Comparison of ENCODE assay signal across 10 cellular contexts in the genomic region with DNA sequence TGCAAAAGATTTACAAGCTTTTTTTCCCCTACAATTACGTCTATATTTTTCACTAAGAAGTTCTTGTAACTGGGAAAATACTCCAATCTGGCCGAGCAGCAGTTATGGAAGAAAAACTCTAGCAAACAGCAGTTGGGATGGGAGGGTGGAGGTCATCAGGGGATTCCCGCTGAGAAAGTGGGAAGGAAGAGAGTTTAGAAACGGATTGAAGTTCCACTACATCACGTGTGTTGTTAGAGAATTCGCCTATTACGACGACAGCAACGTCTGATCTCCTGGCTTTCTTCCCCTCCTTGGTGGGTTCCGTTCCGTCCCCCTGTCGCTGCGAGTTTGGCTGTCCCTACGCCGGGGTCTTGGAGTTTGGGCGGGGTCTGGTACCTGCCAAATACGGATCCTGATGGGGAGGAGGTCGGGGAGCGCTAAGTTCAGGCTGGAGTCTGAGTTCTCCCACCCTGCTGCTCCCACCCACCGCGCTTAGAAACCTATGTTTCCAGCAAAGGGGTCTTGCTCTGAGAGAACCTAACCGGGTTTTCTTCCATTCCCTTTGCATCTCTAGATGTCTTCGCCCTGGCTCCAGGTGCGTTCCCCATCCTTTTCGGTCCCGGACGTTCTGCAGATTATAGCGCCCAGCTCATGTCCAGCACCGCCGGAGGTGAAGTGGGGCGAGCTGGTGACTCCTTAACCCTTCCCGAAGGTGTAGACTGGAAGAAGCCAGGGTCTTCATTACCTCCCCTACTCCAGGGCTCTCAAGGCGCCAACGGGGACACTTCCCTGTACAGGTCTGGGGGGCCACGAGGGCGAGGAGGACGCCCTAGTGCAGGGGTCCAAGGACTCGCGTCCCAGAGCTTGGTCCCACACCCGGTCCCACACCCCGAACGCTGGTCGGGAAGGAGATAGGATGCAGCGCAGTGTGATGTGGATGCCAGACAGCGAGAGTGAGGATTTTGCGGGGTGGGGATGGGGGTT. TPM values are rescaled to one million over a fixed set of nuclear protein-coding genes. Genes with fewer than 3 reads are reported as not detected.
DNase-seq lines count a peak whose midpoint lies in the region; ATAC-seq, FAIRE-seq and TF ChIP-seq lines count a peak whose summit lies in the region.
"Had no signal": no experiment of that assay in that cellular context is flagged by ENCODE, and none has a peak within 500 bp of the region (broad histone marks: within the 10 kb centered on the region; RNA-seq: fewer than 3 reads in every experiment).

No MANE protein-coding gene starts in this region.

- DNase-seq in ELF-1 (ENCODE audit: low read depth, low spot score) = peak; percentile 8
- DNase-seq in WTC11 (ENCODE audit: low spot score) = peak; percentile 46
- no peak for DNase-seq in foreskin keratinocyte
- DNase-seq in OCI-M2 (lab: John Stamatoyannopoulos, UW; ENCODE audit: unreplicated experiment) = no peak
- DNase-seq in small intestine = no peak
- DNase-seq in mucosa of gallbladder (ENCODE audit: low spot score) = no peak
- DNase-seq: activated CD4-positive, alpha-beta T cell treated with anti-CD3 and anti-CD28 coated beads for 4 hours; DND-41 had no signal

- POLR2A ChIA-PET in WTC11 (lab: Charles Lee) = no interaction called here

- 4 to 12% (median 6%) methylated on average over 46 of the region's 46 CpGs for WGBS in small intestine, 3 donors

- H3K27ac Mint-ChIP-seq in WTC11 = no peak overlapping the region

- H3K36me3 Mint-ChIP-seq in WTC11 = no peaks in the 10 kb centered on the region

- H3K4me1 Mint-ChIP-seq in WTC11 = peaks cover 17% of the 10 kb centered on the region

- H3K36me3 ChIP-seq in rectal smooth muscle tissue (ENCODE audit: control insufficient read depth, insufficient read depth, low read length) = no peaks in the 10 kb centered on the region
- no peaks in the 10 kb centered on the region for H3K36me3 ChIP-seq in small intestine (ENCODE audit: control insufficient read depth in 2 of 2, insufficient read depth in 2 of 2, low read length in 2 of 2)

- TF ChIP-seq CTCF in WTC11 (IDR thresholded peaks at IDR 0.05) (no peak), foreskin keratinocyte (conservative IDR thresholded peaks at IDR 0.05) (no peak)

- H3K9me3 ChIP-seq in small intestine (ENCODE audit: control insufficient read depth, low read depth) = no peaks in the 10 kb centered on the region

- no peaks in the 10 kb centered on the region for H3K9me3 Mint-ChIP-seq in WTC11

- H3K9ac ChIP-seq in rectal smooth muscle tissue (ENCODE audit: low read length) = no peak overlapping the region

- H3K27me3 ChIP-seq in foreskin keratinocyte (peaks cover 53% of the 10 kb centered on the region), rectal smooth muscle tissue (ENCODE audit: control insufficient read depth, insufficient read depth, low read length) (peaks cover 17% of the 10 kb centered on the region), small intestine (ENCODE audit: control insufficient read depth in 2 of 2, insufficient read depth in 2 of 2, low read length in 2 of 2) (peaks cover 2 to 16% of the 10 kb centered on the region in 2 donors)

- peak overlapping the region; percentile 82 for H3K4me3 Mint-ChIP-seq in WTC11

- H3K27ac ChIP-seq in foreskin keratinocyte (no peak overlapping the region), rectal smooth muscle tissue (ENCODE audit: low read depth, low read length) (no peak overlapping the region), small intestine (ENCODE audit: low read depth in 1 of 2, low read length in 1 of 2) (no peak overlapping the region)

- H3K4me3 ChIP-seq in rectal smooth muscle tissue (ENCODE audit: low read length) (peak overlapping the region; percentile 62), small intestine (ENCODE audit: low read depth in 1 of 2, low read length in 2 of 2) (no peak overlapping the region)

- FAIRE-seq in small intestine (lab: Jason Lieb, UNC) = no peak

- ATAC-seq in WTC11 (peak; percentile 40), foreskin keratinocyte (peak; percentile 37), HG03025 (IDR thresholded peaks at IDR 0.05; ENCODE audit: low FRiP score, unreplicated experiment) (no peak)

- peaks cover 94% of the 10 kb centered on the region for H3K27me3 Mint-ChIP-seq in WTC11 (ENCODE audit: low read depth)

- CTCF ChIA-PET in WTC11 (lab: Charles Lee) = no interaction called here

- no peaks in the 10 kb centered on the region for H3K4me1 ChIP-seq in foreskin keratinocyte
- H3K4me1 ChIP-seq in rectal smooth muscle tissue (ENCODE audit: control insufficient read depth, insufficient read depth, low read length) = no peaks in the 10 kb centered on the region
- H3K4me1 ChIP-seq in small intestine (ENCODE audit: control insufficient read depth in 2 of 2, insufficient read depth in 1 of 2, low read depth in 1 of 2, low read length in 1 of 2) = no peaks in the 10 kb centered on the region

TF ChIP-seq in WTC11, 78 proteins besides CTCF, POLR2A, EP300 and RAD21 (continues in another document):
- TF ChIP-seq, protein P1, sequence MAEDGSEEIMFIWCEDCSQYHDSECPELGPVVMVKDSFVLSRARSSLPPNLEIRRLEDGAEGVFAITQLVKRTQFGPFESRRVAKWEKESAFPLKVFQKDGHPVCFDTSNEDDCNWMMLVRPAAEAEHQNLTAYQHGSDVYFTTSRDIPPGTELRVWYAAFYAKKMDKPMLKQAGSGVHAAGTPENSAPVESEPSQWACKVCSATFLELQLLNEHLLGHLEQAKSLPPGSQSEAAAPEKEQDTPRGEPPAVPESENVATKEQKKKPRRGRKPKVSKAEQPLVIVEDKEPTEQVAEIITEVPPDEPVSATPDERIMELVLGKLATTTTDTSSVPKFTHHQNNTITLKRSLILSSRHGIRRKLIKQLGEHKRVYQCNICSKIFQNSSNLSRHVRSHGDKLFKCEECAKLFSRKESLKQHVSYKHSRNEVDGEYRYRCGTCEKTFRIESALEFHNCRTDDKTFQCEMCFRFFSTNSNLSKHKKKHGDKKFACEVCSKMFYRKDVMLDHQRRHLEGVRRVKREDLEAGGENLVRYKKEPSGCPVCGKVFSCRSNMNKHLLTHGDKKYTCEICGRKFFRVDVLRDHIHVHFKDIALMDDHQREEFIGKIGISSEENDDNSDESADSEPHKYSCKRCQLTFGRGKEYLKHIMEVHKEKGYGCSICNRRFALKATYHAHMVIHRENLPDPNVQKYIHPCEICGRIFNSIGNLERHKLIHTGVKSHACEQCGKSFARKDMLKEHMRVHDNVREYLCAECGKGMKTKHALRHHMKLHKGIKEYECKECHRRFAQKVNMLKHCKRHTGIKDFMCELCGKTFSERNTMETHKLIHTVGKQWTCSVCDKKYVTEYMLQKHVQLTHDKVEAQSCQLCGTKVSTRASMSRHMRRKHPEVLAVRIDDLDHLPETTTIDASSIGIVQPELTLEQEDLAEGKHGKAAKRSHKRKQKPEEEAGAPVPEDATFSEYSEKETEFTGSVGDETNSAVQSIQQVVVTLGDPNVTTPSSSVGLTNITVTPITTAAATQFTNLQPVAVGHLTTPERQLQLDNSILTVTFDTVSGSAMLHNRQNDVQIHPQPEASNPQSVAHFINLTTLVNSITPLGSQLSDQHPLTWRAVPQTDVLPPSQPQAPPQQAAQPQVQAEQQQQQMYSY (CRISPR knock-in tag; IDR thresholded peaks at IDR 0.05) = peak; percentile 64
- TF ChIP-seq ZNF425 (CRISPR knock-in tag; conservative IDR thresholded peaks at IDR 0.05) (no peak), GABPB1 (CRISPR knock-in tag; IDR thresholded peaks at IDR 0.05) (no peak), ZNF317 (CRISPR knock-in tag; IDR thresholded peaks at IDR 0.05; ENCODE audit: borderline replicate concordance, low read depth) (no peak)

RNA-seq across cellular contexts. Expression of gene KCNK2, which starts 0.7 kb away (rescaled TPM):
- 0.15 to 0.46 TPM (median 0.34 TPM) in 3 replicates for total RNA-seq in WTC11 (2021)
- total RNA-seq in foreskin keratinocyte = 0.28 and 0.31 TPM in 2 replicates
- 0.07 and 0.11 TPM in 2 replicates for polyA plus RNA-seq in foreskin keratinocyte
- polyA plus RNA-seq in small intestine = 1 to 10 TPM in 2 of 3 donors, not detected in 1; 1.9 to 2.2 TPM
- 0.43 TPM for total RNA-seq in mucosa of gallbladder

Comparison
In these comparisons a context has a peak if more than half of its experiments do, and no peak if none do; other contexts are left out.
1. DNase-seq: peak in ELF-1 (single experiment) and WTC11 (single experiment); none in foreskin keratinocyte (0 of 2), OCI-M2 (single experiment), small intestine (single experiment) and mucosa of gallbladder (single experiment).